In the genomic region with DNA sequence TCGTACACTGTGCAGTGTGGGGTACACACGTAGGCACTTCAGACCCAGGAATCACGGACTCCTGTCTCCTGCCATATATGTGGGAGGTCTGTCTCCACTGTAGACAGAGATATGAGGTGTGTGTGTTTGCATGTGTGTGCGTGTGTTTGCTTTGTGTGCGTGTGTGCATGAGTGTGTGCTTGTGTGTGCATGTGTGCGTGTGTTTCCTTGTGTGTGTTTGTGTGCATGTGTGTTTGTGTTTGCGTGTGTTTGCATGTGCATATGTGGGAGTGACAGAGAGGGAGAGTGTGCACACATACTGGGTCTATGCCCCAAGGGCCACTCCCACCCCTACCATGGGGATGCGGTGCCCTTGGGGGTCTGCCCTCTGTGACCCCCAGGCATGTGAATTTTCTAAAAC, we compare ENCODE assay signal across 15 cellular contexts.
DNase-seq lines count a peak whose midpoint lies in the region; ATAC-seq and TF ChIP-seq lines count a peak whose summit lies in the region.
"Had no signal": no experiment of that assay in that cellular context is flagged by ENCODE, and none has a peak within 500 bp of the region (broad histone marks: within the 10 kb centered on the region; RNA-seq: fewer than 3 reads in every experiment).

No MANE protein-coding gene starts in this region.

- H3K4me1 ChIP-seq in HUES64 (ENCODE audit: insufficient read depth, low read length): peaks cover 14% of the 10 kb centered on the region
- peaks cover 19% of the 10 kb centered on the region for H3K4me1 ChIP-seq in body of pancreas
- peaks cover 22% of the 10 kb centered on the region for H3K4me1 ChIP-seq in lower lobe of right lung
- peaks cover 26% of the 10 kb centered on the region for H3K4me1 ChIP-seq in suprapubic skin

- H3K27ac ChIP-seq in HUES64 (ENCODE audit: low read depth, low read length) (peak overlapping the region; percentile 83), body of pancreas (peak overlapping the region in 3 of 4 donors; percentile 4 to 80 (median 34)), lower lobe of right lung (peak overlapping the region; percentile 81), substantia nigra (ENCODE audit: low read depth, low read length, poor library complexity, severe bottlenecking) (peak overlapping the region; percentile 6), suprapubic skin (no peak overlapping the region)
- H3K27ac ChIP-seq: BLaER1 had no signal

- TF ChIP-seq POLR2A in body of pancreas (IDR thresholded peaks at IDR 0.05) (no peak), suprapubic skin (IDR thresholded peaks at IDR 0.05) (no peak), lower leg skin (IDR thresholded peaks at IDR 0.05) (no peak)

- H3K36me3 ChIP-seq in HUES64 (ENCODE audit: insufficient read depth, low read length) (no peaks in the 10 kb centered on the region), body of pancreas (replicated peaks in 1 of 2; ENCODE audit: insufficient read depth in 1 of 2, low read depth in 2 of 2) (no peaks in the 10 kb centered on the region), lower lobe of right lung (no peaks in the 10 kb centered on the region), suprapubic skin (no peaks in the 10 kb centered on the region)
- H3K36me3 ChIP-seq: BLaER1, HAP-1 had no signal

- WGBS in HUES64: 88% methylated on average over 8 of the region's 8 CpGs
- 69 to 83% methylated on average over 7 to 8 of the region's 8 CpGs for WGBS in body of pancreas, 2 donors
- 77% methylated on average over 8 of the region's 8 CpGs for WGBS in suprapubic skin
- WGBS in lower leg skin, 2 donors: 69 to 71% methylated on average over 8 of the region's 8 CpGs

- H3K4me3 ChIP-seq in HUES64 (ENCODE audit: low read length) (no peak overlapping the region), body of pancreas (no peak overlapping the region), lower lobe of right lung (no peak overlapping the region), suprapubic skin (no peak overlapping the region), lower leg skin (ENCODE audit: low read depth, poor library complexity, severe bottlenecking) (no peak overlapping the region)
- H3K4me3 ChIP-seq: BLaER1, HAP-1 had no signal

- H3K27me3 ChIP-seq in HUES64 (ENCODE audit: insufficient read depth, low read length) (no peaks in the 10 kb centered on the region), body of pancreas (no peaks in the 10 kb centered on the region), lower lobe of right lung (ENCODE audit: low read depth) (no peaks in the 10 kb centered on the region), suprapubic skin (no peaks in the 10 kb centered on the region)
- H3K27me3 ChIP-seq: BLaER1 had no signal

- DNase-seq in body of pancreas (no peak), lower lobe of right lung (no peak), substantia nigra (lab: John Stamatoyannopoulos, UW) (peak in 1 of 49 donors; percentile 33), T-helper 9 cell (no peak), suprapubic skin (ENCODE audit: low spot score in 2 of 2) (no peak), lower leg skin (ENCODE audit: low spot score in 2 of 2) (no peak)
- DNase-seq: activated T-cell treated with anti-CD3 and anti-CD28 coated beads, Interleukin-2, amount 50 U/mL, for 72 hours; effector CD4-positive, alpha-beta T cell; KG1; NCI-H1105 treated with DMSO at 0.1 percent for 48 hours; stimulated activated naive B cell treated with anti-CD40 and anti-IgM and Interleukin-4, amounts not matched to agents 10 μg/mL and 1 μg/mL and 100 μg/mL, for 72 hours had no signal

- intact Hi-C loops in body of pancreas (cut with DNase I) (no loop called here), lower lobe of right lung (cut with DNase I) (no loop called here), lower leg skin (cut with DNase I; ENCODE audit: low total_unique reads) (no loop called here)

- no peaks in the 10 kb centered on the region for H3K9me3 ChIP-seq in HUES64 (ENCODE audit: insufficient read depth, low read depth, low read length)
- H3K9me3 ChIP-seq in body of pancreas: no peaks in the 10 kb centered on the region
- H3K9me3 ChIP-seq in lower lobe of right lung: no peaks in the 10 kb centered on the region
- no peaks in the 10 kb centered on the region for H3K9me3 ChIP-seq in suprapubic skin
- H3K9me3 ChIP-seq: BLaER1, HAP-1 had no signal

- no peak for TF ChIP-seq CTCF in body of pancreas (IDR thresholded peaks at IDR 0.05)
- TF ChIP-seq CTCF in lower lobe of right lung (IDR thresholded peaks at IDR 0.05): no peak
- TF ChIP-seq CTCF in suprapubic skin (IDR thresholded peaks at IDR 0.05): no peak
- TF ChIP-seq CTCF in lower leg skin (IDR thresholded peaks at IDR 0.05): no peak

- TF ChIP-seq EP300 in suprapubic skin (IDR thresholded peaks at IDR 0.05): no peak

- ATAC-seq in body of pancreas (no peak), lower lobe of right lung (no peak), HG02884 (IDR thresholded peaks at IDR 0.05; ENCODE audit: unreplicated experiment) (no peak)
- ATAC-seq: activated T-cell treated with anti-CD3 and anti-CD28 coated beads, Interleukin-2, amount 50 U/mL, for 72 hours; stimulated activated naive B cell treated with anti-CD40 and anti-IgM and Interleukin-4, amounts not matched to agents 10 μg/mL and 1 μg/mL and 100 μg/mL, for 72 hours had no signal

- H3K9ac ChIP-seq in HUES64 (ENCODE audit: low read depth, low read length): no peak overlapping the region; the same call in 1 of the 2 replicates
- H3K9ac ChIP-seq: BLaER1 had no signal
